In the genomic region with DNA sequence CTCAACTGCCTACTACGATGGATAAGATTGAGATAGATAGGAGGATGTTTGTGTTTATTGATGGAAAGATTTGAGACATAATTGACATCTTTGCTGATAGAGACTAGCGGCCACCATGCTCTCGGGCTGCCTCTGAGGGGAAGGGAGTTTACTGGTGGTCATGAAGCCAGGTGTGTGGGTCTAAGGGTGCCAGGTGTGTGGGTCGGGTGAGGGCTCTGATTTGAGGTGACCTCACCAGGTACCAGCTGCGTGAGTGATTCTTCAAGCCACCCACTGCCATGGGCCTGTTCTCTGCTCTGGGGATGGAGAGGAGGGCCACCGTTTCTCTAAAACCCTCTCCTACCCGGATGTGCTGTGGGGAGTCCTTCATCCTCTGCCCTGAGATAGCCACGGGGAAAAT, we compare ENCODE assay signal across 20 cellular contexts. TPM values are rescaled to one million over a fixed set of nuclear protein-coding genes. Genes with fewer than 3 reads are reported as not detected.
DNase-seq lines count a peak whose midpoint lies in the region; ATAC-seq and TF ChIP-seq lines count a peak whose summit lies in the region.
"Had no signal": no experiment of that assay in that cellular context is flagged by ENCODE, and none has a peak within 500 bp of the region (broad histone marks: within the 10 kb centered on the region; RNA-seq: fewer than 3 reads in every experiment).

No MANE protein-coding gene starts in this region.

- TF ChIP-seq CTCF in Peyer's patch (IDR thresholded peaks at IDR 0.05) (no peak), CD14-positive monocyte (IDR thresholded peaks at IDR 0.05) (no peak)

- H3K27me3 Mint-ChIP-seq in activated naive CD8-positive, alpha-beta T cell, result no peaks in the 10 kb centered on the region
- H3K27me3 Mint-ChIP-seq in stimulated activated naive CD8-positive, alpha-beta T cell treated with anti-CD3 and anti-CD28 coated beads, Interleukin-15, amount 100 ng/mL, for 72 hours, result no peaks in the 10 kb centered on the region
- peaks cover 0 to 2% (median 1%) of the 10 kb centered on the region in 3 donors for H3K27me3 Mint-ChIP-seq in CD14-positive monocyte (ENCODE audit: low read depth in 3 of 3)

- peak overlapping the region; percentile 94 for H3K4me3 Mint-ChIP-seq in activated naive CD8-positive, alpha-beta T cell
- H3K4me3 Mint-ChIP-seq in stimulated activated naive CD8-positive, alpha-beta T cell treated with anti-CD3 and anti-CD28 coated beads, Interleukin-15, amount 100 ng/mL, for 72 hours, result peak overlapping the region; percentile 94 to 96
- H3K4me3 Mint-ChIP-seq in CD14-positive monocyte, result no peak overlapping the region
- H3K4me3 Mint-ChIP-seq: stimulated activated memory B cell treated with anti-CD40 and anti-IgM and Interleukin-4, amounts not matched to agents 10 μg/mL and 1 μg/mL and 100 μg/mL, for 72 hours had no signal

- ATAC-seq in stimulated activated naive CD8-positive, alpha-beta T cell treated with anti-CD3 and anti-CD28 coated beads, Interleukin-15, amount 100 ng/mL, for 72 hours, result no peak
- no peak for ATAC-seq in GM21737 (IDR thresholded peaks at IDR 0.05; ENCODE audit: unreplicated experiment)
- ATAC-seq: gastrocnemius medialis; left lobe of liver; stimulated activated memory B cell treated with anti-CD40 and anti-IgM and Interleukin-4, amounts not matched to agents 10 μg/mL and 1 μg/mL and 100 μg/mL, for 72 hours had no signal

- H3K27ac ChIP-seq in Peyer's patch, result peak overlapping the region; percentile 63 to 76 (median 72)
- H3K27ac ChIP-seq: brain microvascular endothelial cell, gastrocnemius medialis, neutrophil had no signal

- H3K4me1 Mint-ChIP-seq in activated naive CD8-positive, alpha-beta T cell (ENCODE audit: low read depth), result peaks cover 68% of the 10 kb centered on the region
- H3K4me1 Mint-ChIP-seq in stimulated activated naive CD8-positive, alpha-beta T cell treated with anti-CD3 and anti-CD28 coated beads, Interleukin-15, amount 100 ng/mL, for 72 hours, result peaks cover 54% of the 10 kb centered on the region
- H3K4me1 Mint-ChIP-seq in CD14-positive monocyte, result peaks cover 12% of the 10 kb centered on the region

- no peaks in the 10 kb centered on the region for H3K4me1 ChIP-seq in Peyer's patch
- H3K4me1 ChIP-seq: Caco-2, gastrocnemius medialis had no signal

- peak; percentile 31 for DNase-seq in activated naive CD4-positive, alpha-beta T cell treated with Interleukin-2 at 50 U/mL for 16 hours
- no peak for DNase-seq in activated naive CD4-positive, alpha-beta T cell (lab: John Stamatoyannopoulos, UW)
- DNase-seq in Peyer's patch (no peak), AG08395 (ENCODE audit: low spot score) (no peak), CD14-positive monocyte (ENCODE audit: low spot score) (no peak)
- DNase-seq in stimulated activated naive CD8-positive, alpha-beta T cell treated with anti-CD3 and anti-CD28 coated beads, Interleukin-15, amount 100 ng/mL, for 72 hours, result no peak
- DNase-seq: brain microvascular endothelial cell, Caco-2, gastrocnemius medialis, NCI-H1930, NCI-H345, SK-N-SH had no signal

- intact Hi-C loops in CD14-positive monocyte (cut with micrococcal nuclease), result no loop called here

- peaks cover 4% of the 10 kb centered on the region for H3K9me3 Mint-ChIP-seq in activated naive CD8-positive, alpha-beta T cell (ENCODE audit: low read depth)
- H3K9me3 Mint-ChIP-seq in stimulated activated naive CD8-positive, alpha-beta T cell treated with anti-CD3 and anti-CD28 coated beads, Interleukin-15, amount 100 ng/mL, for 72 hours, result peaks cover 4 to 5% of the 10 kb centered on the region in 2 donors
- H3K9me3 Mint-ChIP-seq in CD14-positive monocyte, result peaks cover 0 to 2% (median under 1%) of the 10 kb centered on the region in 7 donors

- H3K36me3 ChIP-seq in Peyer's patch, result no peaks in the 10 kb centered on the region
- H3K36me3 ChIP-seq: brain microvascular endothelial cell, gastrocnemius medialis, neutrophil had no signal

- H3K27ac Mint-ChIP-seq in activated naive CD8-positive, alpha-beta T cell, result peak overlapping the region; percentile 96
- peak overlapping the region; percentile 79 to 93 for H3K27ac Mint-ChIP-seq in stimulated activated naive CD8-positive, alpha-beta T cell treated with anti-CD3 and anti-CD28 coated beads, Interleukin-15, amount 100 ng/mL, for 72 hours
- H3K27ac Mint-ChIP-seq in CD14-positive monocyte, result peak overlapping the region in 2 of 7 donors; percentile 42 to 57
- H3K27ac Mint-ChIP-seq: stimulated activated memory B cell treated with anti-CD40 and anti-IgM and Interleukin-4, amounts not matched to agents 10 μg/mL and 1 μg/mL and 100 μg/mL, for 72 hours had no signal

- H3K9me3 ChIP-seq in Peyer's patch, result peaks cover 0 to under 1% (median 0%) of the 10 kb centered on the region in 4 donors
- H3K9me3 ChIP-seq: Caco-2, gastrocnemius medialis, neutrophil, SK-N-SH had no signal

- TF ChIP-seq POLR2A in Peyer's patch (IDR thresholded peaks at IDR 0.05), result no peak

- H3K36me3 Mint-ChIP-seq in activated naive CD8-positive, alpha-beta T cell, result peaks cover 16% of the 10 kb centered on the region
- H3K36me3 Mint-ChIP-seq in CD14-positive monocyte, result no peaks in the 10 kb centered on the region
- H3K36me3 Mint-ChIP-seq: stimulated activated memory B cell treated with anti-CD40 and anti-IgM and Interleukin-4, amounts not matched to agents 10 μg/mL and 1 μg/mL and 100 μg/mL, for 72 hours had no signal

- H3K27me3 ChIP-seq in Peyer's patch, result no peaks in the 10 kb centered on the region
- H3K27me3 ChIP-seq: brain microvascular endothelial cell, neutrophil had no signal

- no peak overlapping the region for H3K4me3 ChIP-seq in Peyer's patch
- H3K4me3 ChIP-seq: gastrocnemius medialis had no signal

RNA-seq across cellular contexts. Expression of a gene that starts 3.1 kb away (rescaled TPM):
- total RNA-seq in Peyer's patch, result 10 to 100 TPM in 1 of 4 donors, 1 to 10 TPM in 3; 3.9 to 14.0 (median 5.3) TPM
- polyA plus RNA-seq in CD14-positive monocyte, result not detected
- total RNA-seq: Caco-2, dermis microvascular lymphatic vessel endothelial cell, renal cortical epithelial cell had no signal
- polyA plus RNA-seq: SK-N-SH had no signal

RNA-seq across cellular contexts. Expression of a gene that starts 11.0 kb away (rescaled TPM):
- total RNA-seq in Peyer's patch, result 1 to 10 TPM in 1 of 4 donors, under 1 TPM in 1, not detected in 2; 0.54 to 2.5 TPM
- under 1 TPM in 1 of 2 donors, not detected in 1; 0.30 TPM for polyA plus RNA-seq in CD14-positive monocyte
- total RNA-seq: Caco-2, gastrocnemius medialis had no signal
- polyA plus RNA-seq: SK-N-SH had no signal

RNA-seq across cellular contexts. Expression of a gene that starts 40.5 kb away (rescaled TPM):
- 100 to 1,000 TPM in 2 of 4 donors, 10 to 100 TPM in 1, not detected in 1; 32.4 to 136 (median 103) TPM for total RNA-seq in Peyer's patch
- not detected for polyA plus RNA-seq in CD14-positive monocyte
- total RNA-seq: dermis microvascular lymphatic vessel endothelial cell, gastrocnemius medialis, renal cortical epithelial cell had no signal
- polyA plus RNA-seq: SK-N-SH had no signal

RNA-seq across cellular contexts. Expression of a gene that starts 56.1 kb away (rescaled TPM):
- total RNA-seq in Peyer's patch, result 1 to 10 TPM in 1 of 4 donors, not detected in 3; 6.7 TPM
- polyA plus RNA-seq in CD14-positive monocyte, result not detected
- total RNA-seq: dermis microvascular lymphatic vessel endothelial cell, gastrocnemius medialis, renal cortical epithelial cell, ureter had no signal
- polyA plus RNA-seq: SK-N-SH had no signal

Comparison
In these comparisons a context has a peak if more than half of its experiments do, and no peak if none do; other contexts are left out.
1. H3K4me3 Mint-ChIP-seq: peak in activated naive CD8-positive, alpha-beta T cell (single experiment) and stimulated activated naive CD8-positive, alpha-beta T cell treated with anti-CD3 and anti-CD28 coated beads, Interleukin-15, amount 100 ng/mL, for 72 hours (2 of 2); none in CD14-positive monocyte (0 of 2).